In genomic region chr12:664779-665092, GRCh38 we compare ENCODE assay signal across 18 cellular contexts.
"Had no signal": no experiment of that assay in that cellular context is flagged by ENCODE, and none has a peak within 500 bp of the region (broad histone marks: within the 10 kb centered on the region; RNA-seq: fewer than 3 reads in every experiment).

No MANE protein-coding gene starts in this region.

- H3K27ac Mint-ChIP-seq: activated CD8-positive, alpha-beta memory T cell treated with anti-CD3 and anti-CD28 coated beads, Interleukin-2, amount 10 ng/mL, durations not matched to agents 7 days and 5 days; mesothelial cell of epicardium; nephron progenitor cell had no signal

- H3K36me3 Mint-ChIP-seq: activated CD8-positive, alpha-beta memory T cell treated with anti-CD3 and anti-CD28 coated beads, Interleukin-2, amount 10 ng/mL, durations not matched to agents 7 days and 5 days; mesothelial cell of epicardium had no signal

- H3K9me3 ChIP-seq: ascending aorta, breast epithelium, gastroesophageal sphincter, heart right ventricle, lower lobe of right lung, pancreas, tibial artery, uterus had no signal

- H3K9me3 Mint-ChIP-seq: mesothelial cell of epicardium, nephron progenitor cell had no signal

- ATAC-seq: activated CD8-positive, alpha-beta memory T cell treated with anti-CD3 and anti-CD28 coated beads, Interleukin-2, amount 10 ng/mL, durations not matched to agents 7 days and 5 days; gastroesophageal sphincter; heart right ventricle; left colon; lower lobe of right lung; pancreas had no signal

- FAIRE-seq: pancreas had no signal

- DNase-seq: activated CD4-positive, alpha-beta T cell treated with anti-CD3 and anti-CD28 coated beads, Interleukin-2, amount 50 U/mL, for 4 hours; activated CD4-positive, CD25-positive, alpha-beta regulatory T cell treated with anti-CD3 and anti-CD28 coated beads, Interleukin-2, amount 50 U/mL, for 72 hours; activated CD8-positive, alpha-beta memory T cell treated with anti-CD3 and anti-CD28 coated beads, Interleukin-2, amount 10 ng/mL, durations not matched to agents 7 days and 5 days; activated gamma-delta T cell treated with Interleukin-2 at 50 U/mL for 16 hours; activated T-cell treated with anti-CD3 and anti-CD28 coated beads, Interleukin-2, amount 50 U/mL, for 48 hours; heart right ventricle; left colon; lower lobe of right lung; nephron progenitor cell; pancreas; stimulated activated CD4-positive, alpha-beta T cell treated with anti-CD3 and anti-CD28 coated beads, Interleukin-12 subunit alpha, Interleukin-12 subunit beta, amount 100 ng/mL, for 4 hours; stimulated activated CD4-positive, alpha-beta T cell treated with anti-CD3 and anti-CD28 coated beads, Interleukin-2, amount 100 ng/mL, for 24 hours; tibial artery; uterus had no signal

- H3K27me3 ChIP-seq: ascending aorta, breast epithelium, gastroesophageal sphincter, heart right ventricle, pancreas, tibial artery, uterus had no signal

- H3K27ac ChIP-seq: ascending aorta, breast epithelium, gastroesophageal sphincter, lower lobe of right lung, pancreas, tibial artery, uterus had no signal

- H3K4me3 Mint-ChIP-seq: activated CD8-positive, alpha-beta memory T cell treated with anti-CD3 and anti-CD28 coated beads, Interleukin-2, amount 10 ng/mL, durations not matched to agents 7 days and 5 days; mesothelial cell of epicardium; nephron progenitor cell had no signal
